8 cellular contexts compared by ENCODE assay signal in genomic region chr13:29593605-29594297, GRCh38. TPM values are rescaled to one million over a fixed set of nuclear protein-coding genes. Genes with fewer than 3 reads are reported as not detected.
DNase-seq lines count a peak whose midpoint lies in the region; ATAC-seq and TF ChIP-seq lines count a peak whose summit lies in the region.

No MANE protein-coding gene starts in this region.

- H3K36me3 ChIP-seq in heart left ventricle, result no peaks in the 10 kb centered on the region
- peaks cover 10% of the 10 kb centered on the region for H3K36me3 ChIP-seq in iPS-15b (ENCODE audit: control insufficient read depth, insufficient read depth, low read length)
- H3K36me3 ChIP-seq in upper lobe of right lung, result no peaks in the 10 kb centered on the region

- H3K27me3 ChIP-seq in heart left ventricle (peaks cover 0 to 6% (median 0%) of the 10 kb centered on the region in 9 donors), iPS-15b (ENCODE audit: control insufficient read depth, insufficient read depth, low read length) (peaks cover 11% of the 10 kb centered on the region), upper lobe of right lung (no peaks in the 10 kb centered on the region)

- H3K9me3 ChIP-seq in heart left ventricle, result no peaks in the 10 kb centered on the region
- H3K9me3 ChIP-seq in iPS-15b (ENCODE audit: control insufficient read depth, insufficient read depth, low read length), result no peaks in the 10 kb centered on the region
- H3K9me3 ChIP-seq in upper lobe of right lung, result no peaks in the 10 kb centered on the region

- H3K36me3 Mint-ChIP-seq in activated naive CD4-positive, alpha-beta T cell treated with anti-CD3 and anti-CD28 coated beads, Interleukin-2, amount 50 U/mL, for 72 hours, result peaks cover 23 to 44% of the 10 kb centered on the region in 2 donors

- WGBS in heart left ventricle, 4 donors, result 75 to 82% (median 77%) methylated on average over 8 of the region's 8 CpGs

- DNase-seq in heart left ventricle, result no peak
- DNase-seq in Right ventricle myocardium inferior (ENCODE audit: missing footprints), result no peak
- DNase-seq in activated naive CD4-positive, alpha-beta T cell treated with anti-CD3 and anti-CD28 coated beads, Interleukin-2, amount 50 U/mL, for 72 hours (ENCODE audit: low spot score in 2 of 2), result no peak
- no peak for DNase-seq in upper lobe of right lung
- no peak for DNase-seq in activated effector memory CD4-positive, alpha-beta T cell treated with anti-CD3 and anti-CD28 coated beads, Interleukin-2, amount 50 U/mL, for 16 hours
- DNase-seq in stimulated activated CD4-positive, alpha-beta T cell treated with anti-CD3 and anti-CD28 coated beads, Interleukin-4, amount 100 ng/mL, for 24 hours, result no peak

- peak overlapping the region; percentile 76 for H3K9ac ChIP-seq in iPS-15b (ENCODE audit: low read depth, low read length)

- ATAC-seq in heart left ventricle (no peak), Right ventricle myocardium inferior (no peak), upper lobe of right lung (no peak), GM18907 (IDR thresholded peaks at IDR 0.05; ENCODE audit: unreplicated experiment) (no peak)
- no peak for ATAC-seq in activated naive CD4-positive, alpha-beta T cell treated with anti-CD3 and anti-CD28 coated beads, Interleukin-2, amount 50 U/mL, for 72 hours

- H3K27ac ChIP-seq in heart left ventricle (peak overlapping the region in 7 of 12 donors; percentile 82 to 94 (median 88)), upper lobe of right lung (no peak overlapping the region)

- no peaks in the 10 kb centered on the region for H3K9me3 Mint-ChIP-seq in activated naive CD4-positive, alpha-beta T cell treated with anti-CD3 and anti-CD28 coated beads, Interleukin-2, amount 50 U/mL, for 72 hours

- H3K4me1 ChIP-seq in heart left ventricle (peaks cover 0 to 33% (median 6%) of the 10 kb centered on the region in 12 donors), iPS-15b (ENCODE audit: control insufficient read depth, insufficient read depth, low read length) (peaks cover 24% of the 10 kb centered on the region), upper lobe of right lung (peaks cover 7% of the 10 kb centered on the region)

- no peak for TF ChIP-seq POLR2A in heart left ventricle (IDR thresholded peaks at IDR 0.05)

- peak overlapping the region; percentile 93 to 97 for H3K27ac Mint-ChIP-seq in activated naive CD4-positive, alpha-beta T cell treated with anti-CD3 and anti-CD28 coated beads, Interleukin-2, amount 50 U/mL, for 72 hours

- H3K4me3 ChIP-seq in heart left ventricle (peak overlapping the region in 7 of 12 donors; percentile 78 to 90 (median 83)), iPS-15b (ENCODE audit: low read depth, low read length) (peak overlapping the region; percentile 78), upper lobe of right lung (peak overlapping the region; percentile 75)

- intact Hi-C loops in heart left ventricle (cut with DNase I), result loop anchor here in 2 of 10 donors (5.0 to 10.0 kb wide), 2 partner anchors 81 to 521 kb away; no protein-coding TSS in a partner anchor
- intact Hi-C loops in Right ventricle myocardium inferior (cut with DNase I), result no loop called here
- intact Hi-C loops in upper lobe of right lung (cut with DNase I), result no loop called here

- TF ChIP-seq CTCF in heart left ventricle (IDR thresholded peaks at IDR 0.05) (no peak), upper lobe of right lung (IDR thresholded peaks at IDR 0.05) (no peak)

RNA-seq across cellular contexts. Expression of gene SLC7A1, which starts 1.7 kb away (rescaled TPM):
- total RNA-seq in heart left ventricle (10 to 100 TPM in 8 of 9 donors, 1 to 10 TPM in 1; 8.3 to 66.7 (median 14.3) TPM), Right ventricle myocardium inferior (15.7 TPM), upper lobe of right lung (30.2 TPM)
- polyA plus RNA-seq in heart left ventricle, result 10 to 100 TPM in 1 of 2 donors, 1 to 10 TPM in 1; 3.5 to 50.4 TPM
- total RNA-seq in activated naive CD4-positive, alpha-beta T cell treated with anti-CD3 and anti-CD28 coated beads, Interleukin-2, amount 50 U/mL, for 72 hours, result 10 to 100 TPM; 63.8 to 92.7 TPM
